In the genomic region with DNA sequence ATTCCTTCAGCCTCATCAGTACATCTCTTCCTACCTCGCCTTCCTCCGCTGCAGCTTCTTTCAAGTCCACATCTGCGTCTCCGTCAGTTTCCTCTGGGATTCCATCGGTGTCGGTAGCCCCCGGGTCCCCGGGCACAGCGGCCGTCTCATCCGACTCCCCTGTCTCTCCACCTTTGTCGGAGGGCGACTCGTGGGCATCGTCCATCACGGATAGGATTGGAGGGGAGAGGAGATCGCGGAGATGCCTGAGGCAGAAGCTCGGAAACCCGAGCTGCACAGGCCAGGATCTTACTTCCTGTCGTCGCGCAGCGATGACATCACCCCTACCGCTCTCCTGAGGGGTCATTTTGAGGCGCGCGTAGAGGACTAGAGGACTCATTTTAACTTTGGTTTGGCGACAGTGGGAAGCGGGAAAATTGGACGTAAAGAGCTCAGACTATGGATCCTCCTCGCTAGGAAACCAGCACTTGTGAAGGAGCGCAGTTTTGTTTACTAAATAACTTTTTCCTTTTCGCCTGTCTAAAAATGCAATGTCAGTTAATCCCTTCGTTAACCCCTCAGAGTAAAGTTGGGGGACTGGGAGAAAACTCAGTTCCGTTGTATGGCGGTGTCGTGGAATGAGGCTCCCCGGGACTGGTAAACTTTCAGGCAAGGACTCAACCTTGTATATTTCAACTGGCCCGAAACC, we compare ENCODE assay signal across 8 cellular contexts. TPM values are rescaled to one million over a fixed set of nuclear protein-coding genes. Genes with fewer than 3 reads are reported as not detected.
DNase-seq lines count a peak whose midpoint lies in the region; ATAC-seq, FAIRE-seq and TF ChIP-seq lines count a peak whose summit lies in the region.

A gene with protein sequence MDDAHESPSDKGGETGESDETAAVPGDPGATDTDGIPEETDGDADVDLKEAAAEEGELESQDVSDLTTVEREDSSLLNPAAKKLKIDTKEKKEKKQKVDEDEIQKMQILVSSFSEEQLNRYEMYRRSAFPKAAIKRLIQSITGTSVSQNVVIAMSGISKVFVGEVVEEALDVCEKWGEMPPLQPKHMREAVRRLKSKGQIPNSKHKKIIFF (minus strand): TSS at position 290 of the 688 bp plus-strand sequence. CDS start 85 bp downstream, at position 205.

- DNase-seq in GM12864 (ENCODE audit: low read depth) (peak; percentile 75), NCI-H146 (lab: John Stamatoyannopoulos, UW) (peak; percentile 93), T-cell (peak; percentile 76 to 94 (median 89)), adipocyte (ENCODE audit: low read depth) (peak; percentile 98), Right ventricle myocardium superior (peak; percentile 97), pancreas (peak; percentile 91 to 97 (median 92)), thyroid gland (peak; percentile 94 to 96)

- no peaks in the 10 kb centered on the region for H3K27me3 Mint-ChIP-seq in T-cell

- peak within 1 kb of the TSS; percentile 98 to 100 (median 99) for H3K4me3 Mint-ChIP-seq in T-cell

- peaks cover 0 to 5% (median 0%) of the 10 kb centered on the region in 3 donors for H3K9me3 Mint-ChIP-seq in T-cell

- H3K36me3 ChIP-seq in adipocyte (ENCODE audit: control insufficient read depth, insufficient read depth, low read length, severe bottlenecking) (peaks cover 4% of the 10 kb centered on the region), pancreas (no peaks in the 10 kb centered on the region), thyroid gland (no peaks in the 10 kb centered on the region)

- no peaks in the 10 kb centered on the region for H3K9me3 ChIP-seq in adipocyte (ENCODE audit: control insufficient read depth, low read length)
- H3K9me3 ChIP-seq in pancreas = no peaks in the 10 kb centered on the region
- H3K9me3 ChIP-seq in thyroid gland = no peaks in the 10 kb centered on the region

- peak in 1 of 2 donors; percentile 75 for TF ChIP-seq POLR2A in thyroid gland (IDR thresholded peaks at IDR 0.05)

- FAIRE-seq in pancreas (lab: Jason Lieb, UNC) = no peak

- ATAC-seq in HG02840 (IDR thresholded peaks at IDR 0.05; ENCODE audit: low FRiP score, unreplicated experiment) (peak; percentile 75), T-cell (replicated peaks in 1 of 4) (peak; percentile 69 to 73 (median 72)), Right ventricle myocardium superior (ENCODE audit: poor library complexity) (peak; percentile 94), pancreas (peak; percentile 85 to 94 (median 89))

- peak within 1 kb of the TSS; percentile 99 for H3K9ac ChIP-seq in adipocyte (ENCODE audit: low read length)

- H3K27ac ChIP-seq in pancreas = peak within 1 kb of the TSS; percentile 54 to 86 (median 80)
- H3K27ac ChIP-seq in thyroid gland = peak within 1 kb of the TSS; percentile 31 to 87 (median 66)

- 0% methylated on average over 40 of the region's 40 CpGs for WGBS in pancreas, 2 donors
- 1% methylated on average over 40 of the region's 40 CpGs for WGBS in thyroid gland, 2 donors

- H3K27me3 ChIP-seq in adipocyte (replicated peaks; ENCODE audit: control insufficient read depth, insufficient read depth, low read length) (no peaks in the 10 kb centered on the region), pancreas (no peaks in the 10 kb centered on the region), thyroid gland (no peaks in the 10 kb centered on the region)

- POLR2A ChIA-PET in T-cell (lab: Charles Lee) = interaction anchor here (0.6 to 1.9 kb wide), 7 partner anchors 13 to 1916 kb away, joined by 3 to 5 read pairs (median 4); a partner anchor contains a TSS

- peaks cover 15% of the 10 kb centered on the region for H3K36me3 Mint-ChIP-seq in T-cell

- peak within 1 kb of the TSS; percentile 98 to 99 for H3K27ac Mint-ChIP-seq in T-cell

- intact Hi-C loops in Right ventricle myocardium superior (cut with DNase I) (loop anchor here (5.0 kb wide), 1 partner anchor 74 kb away; no protein-coding TSS in a partner anchor), pancreas (cut with DNase I) (no loop called here), thyroid gland (cut with DNase I) (loop anchor here (5.0 to 10.0 kb wide), 2 partner anchors 96 to 123 kb away; a partner anchor contains a TSS)

- TF ChIP-seq CTCF in GM12864 (IDR thresholded peaks at IDR 0.05; ENCODE audit: low read depth, low read length, missing control alignments) (no peak), pancreas (IDR thresholded peaks at IDR 0.05) (no peak), thyroid gland (IDR thresholded peaks at IDR 0.05) (peak in 1 of 6 experiments; percentile 12)

- peak within 1 kb of the TSS; percentile 91 for H3K4me3 ChIP-seq in GM12864 (ENCODE audit: low read depth, low read length)
- peak within 1 kb of the TSS; percentile 100 for H3K4me3 ChIP-seq in adipocyte (ENCODE audit: low read length)
- H3K4me3 ChIP-seq in pancreas = peak within 1 kb of the TSS; percentile 56 to 94 (median 72)
- H3K4me3 ChIP-seq in thyroid gland (replicated peaks in 1 of 3) = peak within 1 kb of the TSS; percentile 30 to 91 (median 79)

- H3K4me1 Mint-ChIP-seq in T-cell = peaks cover 60 to 81% (median 64%) of the 10 kb centered on the region in 3 donors

- CTCF ChIA-PET in T-cell (lab: Charles Lee) = interaction anchor here in 1 of 2 donors (0.8 to 0.9 kb wide), 2 partner anchors 9 to 462 kb away, joined by 3 read pairs; a partner anchor contains a TSS

- H3K4me1 ChIP-seq in adipocyte (ENCODE audit: control insufficient read depth, insufficient read depth, low read length) (peaks cover 20% of the 10 kb centered on the region), pancreas (peaks cover 3 to 22% (median 5%) of the 10 kb centered on the region in 3 donors), thyroid gland (peaks cover 19 to 62% of the 10 kb centered on the region in 2 donors)

RNA-seq across cellular contexts. Expression of the gene that starts here (rescaled TPM):
- total RNA-seq in T-cell (10 to 100 TPM; 22.7 to 35.1 (median 25.7) TPM), Right ventricle myocardium superior (13.7 TPM), pancreas (10 to 100 TPM in 3 of 6 donors, 1 to 10 TPM in 3; 8.7 to 11.7 (median 10.1) TPM), thyroid gland (10 to 100 TPM; 12.8 to 32.2 (median 20.2) TPM)
- polyA plus RNA-seq in pancreas = 10 to 100 TPM; 20.0 to 30.0 TPM

Comparison
In these comparisons a context has a peak if more than half of its experiments do, and no peak if none do; other contexts are left out.
1. Peak in every context shown above with its lines: DNase-seq, ATAC-seq, H3K4me3 ChIP-seq and H3K27ac ChIP-seq.
2. intact Hi-C loops: an anchor here in Right ventricle myocardium superior (5.0 kb wide) and thyroid gland (5.0 to 10.0 kb wide); none called in pancreas.